Comparison of ENCODE assay signal across 1 cellular context in genomic region chr19:48113190-48113917, GRCh38.
TF ChIP-seq lines count a peak whose summit lies in the region.

No MANE protein-coding gene starts in this region.

TF ChIP-seq in WTC11, 78 proteins besides CTCF, POLR2A, EP300 and RAD21:
- TF ChIP-seq ZNF138 (CRISPR knock-in tag; conservative IDR thresholded peaks at IDR 0.05) (no peak), FOXP4 (CRISPR knock-in tag; IDR thresholded peaks at IDR 0.05) (no peak), GTF2I (CRISPR knock-in tag; conservative IDR thresholded peaks at IDR 0.05) (no peak), ERG (CRISPR knock-in tag; IDR thresholded peaks at IDR 0.05) (no peak), FOXK1 (CRISPR knock-in tag; IDR thresholded peaks at IDR 0.05) (no peak), NR2C2 (CRISPR knock-in tag; IDR thresholded peaks at IDR 0.05) (no peak), RORB (CRISPR knock-in tag; IDR thresholded peaks at IDR 0.05) (no peak)
- TF ChIP-seq, protein P1, sequence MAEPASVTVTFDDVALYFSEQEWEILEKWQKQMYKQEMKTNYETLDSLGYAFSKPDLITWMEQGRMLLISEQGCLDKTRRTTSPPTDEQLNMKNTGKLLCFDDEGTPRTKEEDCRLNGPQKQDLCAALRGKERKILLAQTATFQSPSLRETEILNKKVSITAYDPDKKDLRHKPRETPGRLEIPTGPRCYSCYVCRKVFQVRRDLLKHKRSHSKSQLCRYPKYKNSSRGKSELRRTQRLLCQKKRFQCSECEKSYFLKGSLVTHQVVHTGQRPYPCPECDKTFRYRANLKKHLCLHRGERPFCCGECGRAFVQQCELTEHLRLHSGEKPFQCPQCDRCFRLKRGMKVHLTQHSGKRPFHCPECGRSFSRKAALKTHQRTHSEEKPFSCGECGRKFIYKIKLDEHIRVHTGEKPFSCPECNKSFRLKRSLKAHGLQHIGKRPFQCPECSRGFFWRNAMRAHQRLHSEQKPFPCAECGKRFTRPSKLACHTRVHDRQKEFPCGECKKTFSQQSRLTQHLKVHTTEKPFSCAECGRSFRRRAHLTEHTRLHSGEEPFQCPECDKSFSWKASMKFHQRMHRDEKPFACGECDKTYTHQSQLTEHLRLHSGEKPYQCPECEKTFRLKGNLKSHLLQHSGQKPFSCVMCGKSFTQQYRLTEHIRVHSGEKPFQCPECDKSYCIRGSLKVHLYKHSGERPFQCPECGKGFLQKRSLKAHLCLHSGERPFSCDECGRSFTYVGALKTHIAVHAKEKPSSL (CRISPR knock-in tag; conservative IDR thresholded peaks at IDR 0.05), result no peak
